In the genomic region with DNA sequence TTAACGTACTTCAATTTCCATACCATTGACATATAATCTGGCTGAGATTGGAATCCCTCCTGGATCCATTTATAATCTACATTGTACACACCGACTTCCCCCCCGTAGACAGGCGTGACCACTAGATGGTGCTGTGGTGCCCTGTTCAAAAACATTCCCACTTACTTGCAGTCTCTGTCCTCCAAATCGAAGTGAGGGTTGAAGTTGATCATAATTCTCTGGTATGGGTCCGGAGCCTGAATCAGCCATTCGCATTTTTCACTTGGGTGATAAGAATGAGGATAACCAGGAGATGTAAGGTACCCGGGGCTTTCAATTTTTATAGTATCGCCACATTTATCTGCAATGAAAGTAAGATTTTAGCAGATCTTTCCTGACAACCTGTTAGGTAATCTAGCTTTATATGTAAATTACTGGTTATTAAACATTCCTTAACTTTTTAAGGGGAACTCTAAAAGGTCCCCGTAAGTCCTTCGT, we compare ENCODE assay signal across 8 cellular contexts. TPM values are rescaled to one million over a fixed set of nuclear protein-coding genes. Genes with fewer than 3 reads are reported as not detected.
DNase-seq lines count a peak whose midpoint lies in the region; ATAC-seq and TF ChIP-seq lines count a peak whose summit lies in the region.

No MANE protein-coding gene starts in this region.

- DNase-seq in SIG-M5 treated with dmso at 0.1 percent for 504 hours (lab: John Stamatoyannopoulos, UW; ENCODE audit: unreplicated experiment) (peak; percentile 65), SIG-M5 (lab: John Stamatoyannopoulos, UW) (no peak), HuH-7.5 (ENCODE audit: low spot score) (peak; percentile 54), Panc1 (ENCODE audit: low read depth, low spot score) (no peak), fibroblast of lung (ENCODE audit: low read depth in 2 of 2) (peak; percentile 86 to 92), nephron progenitor cell (peak; percentile 93)
- DNase-seq in activated T-cell treated with anti-CD3 and anti-CD28 coated beads, Interleukin-2, amount 50 U/mL, for 72 hours, result peak; percentile 76 to 80
- peak; percentile 8 to 64 (median 48) for DNase-seq in stimulated activated naive CD4-positive, alpha-beta T cell (lab: John Stamatoyannopoulos, UW)

- H3K4me1 ChIP-seq in Panc1 (ENCODE audit: control insufficient read depth, insufficient read depth, low read length) (peaks cover 42% of the 10 kb centered on the region), fibroblast of lung (ENCODE audit: control insufficient read depth, extremely low read depth, insufficient read depth, low read length) (peaks cover 2% of the 10 kb centered on the region)

- peaks cover 20% of the 10 kb centered on the region for H3K4me1 Mint-ChIP-seq in activated T-cell treated with anti-CD3 and anti-CD28 coated beads, Interleukin-2, amount 50 U/mL, for 72 hours (ENCODE audit: low read depth)
- peaks cover 68% of the 10 kb centered on the region for H3K4me1 Mint-ChIP-seq in nephron progenitor cell

- POLR2A ChIA-PET in Panc1 (lab: Charles Lee), result interaction anchor here (0.6 kb wide), 1 partner anchor 743 kb away, joined by 4 read pairs; no protein-coding TSS in a partner anchor

- peaks cover 31% of the 10 kb centered on the region for H3K36me3 ChIP-seq in Panc1 (ENCODE audit: control insufficient read depth, insufficient read depth, low read length)
- peaks cover 14% of the 10 kb centered on the region for H3K36me3 ChIP-seq in fibroblast of lung (ENCODE audit: control insufficient read depth, insufficient read depth, low read length)

- intact Hi-C loops in Panc1 (cut with micrococcal nuclease; ENCODE audit: unreplicated experiment), result loop anchor here (5.0 to 10.0 kb wide), 2 partner anchors 1194 to 1307 kb away; no protein-coding TSS in a partner anchor

- H4K20me1 ChIP-seq in fibroblast of lung (ENCODE audit: control insufficient read depth, extremely low read depth, insufficient read depth, low read length), result no peaks in the 10 kb centered on the region

- H3K27ac Mint-ChIP-seq in activated T-cell treated with anti-CD3 and anti-CD28 coated beads, Interleukin-2, amount 50 U/mL, for 72 hours, result no peak overlapping the region
- H3K27ac Mint-ChIP-seq in nephron progenitor cell, result peak overlapping the region; percentile 89

- H3K4me3 ChIP-seq in Panc1 (ENCODE audit: low read depth in 2 of 2, low read length in 2 of 2) (peak overlapping the region; percentile 61 to 95), fibroblast of lung (replicated peaks in 1 of 4; ENCODE audit: control extremely low read depth in 1 of 4, insufficient read depth in 1 of 4, low read depth in 3 of 4, low read length in 4 of 4) (peak overlapping the region; percentile 77 to 96 (median 78))

- BruUV-seq in Panc1 (replicated peaks; lab: Mats Ljungman, UMichigan), result no TSS peak

- ATAC-seq in Panc1, result peak; percentile 53; the same call in 1 of the 2 replicates
- ATAC-seq in activated T-cell treated with anti-CD3 and anti-CD28 coated beads, Interleukin-2, amount 50 U/mL, for 72 hours (replicated peaks in 1 of 2), result peak; percentile 48 to 51

- H3K36me3 Mint-ChIP-seq in activated T-cell treated with anti-CD3 and anti-CD28 coated beads, Interleukin-2, amount 50 U/mL, for 72 hours (ENCODE audit: insufficient read depth in 2 of 2), result no peaks in the 10 kb centered on the region
- peaks cover 63% of the 10 kb centered on the region for H3K36me3 Mint-ChIP-seq in nephron progenitor cell (ENCODE audit: low read depth)

- no peaks in the 10 kb centered on the region for H3K9me3 ChIP-seq in Panc1 (ENCODE audit: control insufficient read depth, insufficient read depth, low read depth, low read length)
- no peaks in the 10 kb centered on the region for H3K9me3 ChIP-seq in fibroblast of lung (ENCODE audit: control insufficient read depth, insufficient read depth, low read depth, low read length)

- H3K27ac ChIP-seq in Panc1 (ENCODE audit: low read length), result peak overlapping the region; percentile 88
- H3K27ac ChIP-seq in fibroblast of lung (ENCODE audit: insufficient read depth, low read length), result peak overlapping the region; percentile 89

- CTCF ChIA-PET in Panc1 (lab: Charles Lee), result interaction anchor here (0.7 kb wide), 1 partner anchor 32 kb away, joined by 3 read pairs; no protein-coding TSS in a partner anchor

- peaks cover 69% of the 10 kb centered on the region for H3K27me3 Mint-ChIP-seq in activated T-cell treated with anti-CD3 and anti-CD28 coated beads, Interleukin-2, amount 50 U/mL, for 72 hours (ENCODE audit: low read depth)
- no peaks in the 10 kb centered on the region for H3K27me3 Mint-ChIP-seq in nephron progenitor cell (ENCODE audit: low read depth, poor library complexity)

- peak overlapping the region; percentile 17 for H3K9ac ChIP-seq in fibroblast of lung (ENCODE audit: insufficient read depth, low read length)

- no peaks in the 10 kb centered on the region for H3K9me3 Mint-ChIP-seq in activated T-cell treated with anti-CD3 and anti-CD28 coated beads, Interleukin-2, amount 50 U/mL, for 72 hours
- H3K9me3 Mint-ChIP-seq in nephron progenitor cell, result no peaks in the 10 kb centered on the region

- H3K4me3 Mint-ChIP-seq in activated T-cell treated with anti-CD3 and anti-CD28 coated beads, Interleukin-2, amount 50 U/mL, for 72 hours, result no peak overlapping the region
- peak overlapping the region; percentile 94 for H3K4me3 Mint-ChIP-seq in nephron progenitor cell

- peak; percentile 85 for TF ChIP-seq CTCF in Panc1 (IDR thresholded peaks at IDR 0.05)
- peak; percentile 94 for TF ChIP-seq CTCF in fibroblast of lung (conservative IDR thresholded peaks at IDR 0.05 in 1 of 2, IDR thresholded peaks at IDR 0.05 in 1 of 2; ENCODE audit: low read depth in 1 of 2, low read length in 2 of 2)
- TF ChIP-seq CTCF in nephron progenitor cell (IDR thresholded peaks at IDR 0.05), result peak; percentile 94

- in situ Hi-C loops in Panc1 (cut with HindIII; ENCODE audit: low pct_unique_long_range_greater_than_20kb, low sequenced_read_pairs), result no loop called here

- H2AFZ ChIP-seq in fibroblast of lung (ENCODE audit: low read length), result no peak overlapping the region

- peak overlapping the region; percentile 85 for H3K4me2 ChIP-seq in fibroblast of lung (ENCODE audit: extremely low read depth, insufficient read depth, low read length)

- no peaks in the 10 kb centered on the region for H3K27me3 ChIP-seq in Panc1 (ENCODE audit: control insufficient read depth, insufficient read depth, low read length)
- no peaks in the 10 kb centered on the region for H3K27me3 ChIP-seq in fibroblast of lung (ENCODE audit: control insufficient read depth, insufficient read depth, low read length)

- peaks cover 96% of the 10 kb centered on the region for H3K79me2 ChIP-seq in fibroblast of lung (ENCODE audit: control insufficient read depth, insufficient read depth, low read length)

RNA-seq across cellular contexts. Expression of a gene that starts 3.9 kb away (rescaled TPM):
- total RNA-seq in Panc1 (2021; ENCODE audit: unreplicated experiment) (93.4 TPM), fibroblast of lung (362 and 373 TPM in 2 replicates)
- polyA plus RNA-seq in Panc1 (2012; ENCODE audit: insufficient read length), result 75.5 TPM
- under 1 TPM; 0.72 to 0.84 TPM for total RNA-seq in activated T-cell treated with anti-CD3 and anti-CD28 coated beads, Interleukin-2, amount 50 U/mL, for 72 hours
- 187 and 307 TPM in 2 replicates for polyA plus RNA-seq in fibroblast of lung
- polyA plus RNA-seq in fibroblast of lung (2012), result 195 and 285 TPM in 2 replicates
- 203 and 273 TPM in 2 replicates for polyA minus RNA-seq in fibroblast of lung (ENCODE audit: low replicate concordance)

Comparison
In these comparisons a context has a peak if more than half of its experiments do, and no peak if none do; other contexts are left out.
1. DNase-seq: peak in SIG-M5 treated with dmso at 0.1 percent for 504 hours (single experiment), HuH-7.5 (single experiment), activated T-cell treated with anti-CD3 and anti-CD28 coated beads, Interleukin-2, amount 50 U/mL, for 72 hours (2 of 2), fibroblast of lung (2 of 2), nephron progenitor cell (single experiment) and stimulated activated naive CD4-positive, alpha-beta T cell (6 of 6); none in SIG-M5 (single experiment) and Panc1 (single experiment).
2. RNA of a gene that starts 3.9 kb away (total RNA-seq): 362 to 373 TPM in fibroblast of lung and 93.4 TPM in Panc1 (single experiment); 0.72 to 0.84 TPM in activated T-cell treated with anti-CD3 and anti-CD28 coated beads, Interleukin-2, amount 50 U/mL, for 72 hours; every median in the first group is over 10 times any median in the second.
3. Peak in every context shown above with its lines, with median percentiles within 50 percentile points of each other: CTCF ChIP-seq.